Comparison of ENCODE assay signal across 18 cellular contexts in the genomic region with DNA sequence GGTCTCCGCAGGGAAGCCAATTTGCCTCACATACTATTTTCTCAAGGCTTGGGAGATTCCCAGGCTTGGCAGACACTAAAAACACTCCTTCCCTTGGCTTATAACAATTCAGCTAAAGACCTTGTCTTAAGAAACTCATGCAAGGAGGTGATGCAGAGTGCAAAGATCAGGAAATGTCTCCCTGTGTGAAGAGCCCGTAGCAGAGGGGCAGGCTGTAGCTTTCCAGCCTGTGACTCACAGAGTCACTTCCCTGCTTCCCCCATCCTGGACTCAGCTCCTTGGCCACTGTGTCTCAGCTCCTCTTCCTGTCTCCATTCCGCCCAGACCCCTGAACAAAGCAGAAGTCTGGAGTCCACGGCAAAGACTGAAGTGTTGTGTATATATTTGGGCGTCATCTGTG. TPM values are rescaled to one million over a fixed set of nuclear protein-coding genes. Genes with fewer than 3 reads are reported as not detected.
DNase-seq lines count a peak whose midpoint lies in the region; ATAC-seq, FAIRE-seq and TF ChIP-seq lines count a peak whose summit lies in the region.
"Had no signal": no experiment of that assay in that cellular context is flagged by ENCODE, and none has a peak within 500 bp of the region (broad histone marks: within the 10 kb centered on the region; RNA-seq: fewer than 3 reads in every experiment).

No MANE protein-coding gene starts in this region.

- BruUV-seq in PC-9 (replicated peaks; lab: Mats Ljungman, UMichigan): no TSS peak

- peak; percentile 7 for FAIRE-seq in H1 (lab: Jason Lieb, UNC)

- H3K4me3 ChIP-seq in H1 (ENCODE audit: extremely low read depth in 1 of 4, insufficient read depth in 2 of 4, low read depth in 3 of 4, low read length in 4 of 4): no peak overlapping the region
- no peak overlapping the region for H3K4me3 ChIP-seq in right lobe of liver
- no peak overlapping the region for H3K4me3 ChIP-seq in upper lobe of left lung
- no peak overlapping the region for H3K4me3 ChIP-seq in SK-N-SH (ENCODE audit: low read depth in 2 of 2, low read length in 1 of 2)
- no peak overlapping the region for H3K4me3 ChIP-seq in PC-9
- H3K4me3 ChIP-seq: esophagus squamous epithelium had no signal

- H4K20me1 ChIP-seq in H1 (replicated peaks in 1 of 2; ENCODE audit: control insufficient read depth in 1 of 2, insufficient read depth in 2 of 2, low read length in 2 of 2) (no peaks in the 10 kb centered on the region), SK-N-SH (ENCODE audit: insufficient read depth) (no peaks in the 10 kb centered on the region), PC-9 (ENCODE audit: insufficient read depth) (no peaks in the 10 kb centered on the region)

- no peak overlapping the region for H4K91ac ChIP-seq in H1 (replicated peaks; ENCODE audit: insufficient read length, low read length)

- H3K27ac ChIP-seq in H1 (ENCODE audit: low read depth, low read length) (no peak overlapping the region), right lobe of liver (no peak overlapping the region), upper lobe of left lung (peak overlapping the region; percentile 30 to 78 (median 57)), SK-N-SH (ENCODE audit: low read depth in 2 of 2, low read length in 1 of 2) (no peak overlapping the region), PC-9 (no peak overlapping the region)

- H3K4me1 ChIP-seq in H1 (replicated peaks in 1 of 4; ENCODE audit: control insufficient read depth in 3 of 4, insufficient read depth in 4 of 4, low read length in 3 of 4) (no peaks in the 10 kb centered on the region), right lobe of liver (no peaks in the 10 kb centered on the region), upper lobe of left lung (peaks cover 0 to 3% (median 1%) of the 10 kb centered on the region in 4 donors), SK-N-SH (ENCODE audit: control insufficient read depth in 1 of 2, insufficient read depth in 2 of 2, low read depth in 1 of 2, low read length in 1 of 2) (peaks cover 0 to 8% of the 10 kb centered on the region in 2 experiments; a peak in 1 of 4 replicates), PC-9 (replicated peaks; ENCODE audit: insufficient read depth) (no peaks in the 10 kb centered on the region)
- H3K4me1 ChIP-seq: esophagus squamous epithelium had no signal

- WGBS in H1 (ENCODE audit: extremely low coverage in 1 of 2, insufficient coverage in 1 of 2, insufficient read length in 1 of 2, insufficient replicate concordance in 2 of 2, low coverage in 1 of 2, low lambda C conversion rate in 2 of 2, missing lambda C conversion rate in 1 of 2), 2 experiments: 92% methylated on average over 5 of the region's 5 CpGs; no CpG with 5 or more reads in 1 of the 2 experiments
- WGBS in right lobe of liver (ENCODE audit: insufficient coverage, low coverage, low lambda C conversion rate, missing lambda C conversion rate): 35% methylated on average over 5 of the region's 5 CpGs
- WGBS in upper lobe of left lung, 2 donors: 54 to 56% methylated on average over 5 of the region's 5 CpGs
- 37% methylated on average over 5 of the region's 5 CpGs for WGBS in SK-N-SH (ENCODE audit: low lambda C conversion rate)

- no peak overlapping the region for H2BK20ac ChIP-seq in H1 (ENCODE audit: low read length)

- TF ChIP-seq EP300 in H1 (IDR thresholded peaks at IDR 0.05; ENCODE audit: borderline replicate concordance in 1 of 2, low read depth in 2 of 2, low read length in 2 of 2) (no peak), upper lobe of left lung (IDR thresholded peaks at IDR 0.05) (no peak), SK-N-SH (IDR thresholded peaks at IDR 0.05; ENCODE audit: borderline replicate concordance in 1 of 2, low read depth in 1 of 2, low read length in 1 of 2) (no peak)

- no peaks in the 10 kb centered on the region for H3K36me3 ChIP-seq in H1 (ENCODE audit: control insufficient read depth in 2 of 4, insufficient read depth in 4 of 4, low read length in 3 of 4)
- no peaks in the 10 kb centered on the region for H3K36me3 ChIP-seq in right lobe of liver
- H3K36me3 ChIP-seq in upper lobe of left lung: no peaks in the 10 kb centered on the region
- H3K36me3 ChIP-seq in SK-N-SH (replicated peaks in 1 of 2; ENCODE audit: control insufficient read depth in 1 of 2, insufficient read depth in 2 of 2, low read length in 1 of 2): no peaks in the 10 kb centered on the region
- no peaks in the 10 kb centered on the region for H3K36me3 ChIP-seq in PC-9 (ENCODE audit: low read depth)
- H3K36me3 ChIP-seq: esophagus squamous epithelium had no signal

- POLR2A ChIA-PET in H1 (lab: Charles Lee; ENCODE audit: partially characterized antibody): interaction anchor here (1.0 kb wide), 1 partner anchor 10 kb away, joined by 5 read pairs; no protein-coding TSS in a partner anchor
- POLR2A ChIA-PET in HEK293T (lab: Yijun Ruan, JAX): no interaction called here
- POLR2A ChIA-PET in SK-N-SH (lab: Yijun Ruan, JAX): no interaction called here
- POLR2A ChIA-PET in PC-9 (lab: Charles Lee; ENCODE audit: unreplicated experiment): no interaction called here

- no peak overlapping the region for H2AK5ac ChIP-seq in H1 (ENCODE audit: low read depth, low read length)

- TF ChIP-seq CTCF in H1 (IDR thresholded peaks at IDR 0.05; ENCODE audit: control extremely low read depth in 1 of 3, insufficient read depth in 1 of 3, low read depth in 1 of 3, low read length in 3 of 3) (no peak), right lobe of liver (IDR thresholded peaks at IDR 0.05) (no peak), upper lobe of left lung (IDR thresholded peaks at IDR 0.05) (no peak), SK-N-SH (IDR thresholded peaks at IDR 0.05) (no peak), PC-9 (conservative IDR thresholded peaks at IDR 0.05) (no peak)

- H3K79me1 ChIP-seq in H1 (ENCODE audit: low read depth, low read length): no peaks in the 10 kb centered on the region

- H2BK12ac ChIP-seq in H1 (ENCODE audit: low read depth, low read length): no peak overlapping the region

- no peak overlapping the region for H3K4ac ChIP-seq in H1 (replicated peaks; ENCODE audit: insufficient read length, low read depth, low read length)

- H4K8ac ChIP-seq in H1 (ENCODE audit: extremely low read depth, insufficient read depth, low read length): no peak overlapping the region

- no peak overlapping the region for H2BK120ac ChIP-seq in H1 (replicated peaks; ENCODE audit: low read depth, low read length)

- no peak overlapping the region for H3K23ac ChIP-seq in H1 (ENCODE audit: insufficient read length)

- CTCF ChIA-PET in H1 (lab: Charles Lee; ENCODE audit: partially characterized antibody) (interaction anchor here (1.5 to 2.4 kb wide), 2 partner anchors 61 to 98 kb away, joined by 7 to 8 read pairs; no protein-coding TSS in a partner anchor), HEK293T (lab: Yijun Ruan, JAX) (interaction anchor here (0.9 kb wide), 1 partner anchor 98 kb away, joined by 3 read pairs; no protein-coding TSS in a partner anchor), SK-N-SH (lab: Yijun Ruan, JAX) (no interaction called here), PC-9 (lab: Charles Lee) (no interaction called here)

- H3K9me3 ChIP-seq in H1 (ENCODE audit: insufficient read depth in 2 of 2, low read depth in 1 of 2, low read length in 1 of 2) (no peaks in the 10 kb centered on the region), right lobe of liver (no peaks in the 10 kb centered on the region), upper lobe of left lung (no peaks in the 10 kb centered on the region), SK-N-SH (no peaks in the 10 kb centered on the region), PC-9 (ENCODE audit: insufficient read depth, low read depth) (no peaks in the 10 kb centered on the region)
- H3K9me3 ChIP-seq: esophagus squamous epithelium had no signal

- DNase-seq in M059J (ENCODE audit: low read depth) (peak; percentile 56), H1 (ENCODE audit: low read depth in 1 of 2, low spot score in 2 of 2) (no peak), right lobe of liver (peak in 1 of 3 donors; percentile 29), upper lobe of left lung (peak in 1 of 2 donors; percentile 24), HEK293T (ENCODE audit: extremely low spot score) (no peak), SK-N-SH (no peak), PC-9 (no peak)
- DNase-seq: activated T-cell treated with anti-CD3 and anti-CD28 coated beads, Interleukin-2, amount 50 U/mL, for 48 hours; CD4-positive, CD25-positive, alpha-beta regulatory T cell; DMS79 treated with DMSO at 0.1 percent for 48 hours; esophagus squamous epithelium; H9; MV-4-11; NCI-H2227 treated with DMSO at 0.1 percent for 48 hours; SIG-M5; stimulated activated CD4-positive, alpha-beta T cell treated with anti-CD3 and anti-CD28 coated beads, Interleukin-12 subunit alpha, Interleukin-12 subunit beta, amount 100 ng/mL, for 4 hours; stimulated activated naive CD8-positive, alpha-beta T cell treated with anti-CD3 and anti-CD28 coated beads, Interleukin-15, amount 100 ng/mL, for 72 hours; T1000 had no signal

- no peak overlapping the region for H3K9ac ChIP-seq in H1 (replicated peaks in 1 of 4; ENCODE audit: extremely low read depth in 1 of 4, low read depth in 3 of 4, low read length in 3 of 4)
- H3K9ac ChIP-seq in SK-N-SH: no peak overlapping the region

- intact Hi-C loops in right lobe of liver (cut with DNase I): no loop called here
- intact Hi-C loops in PC-9 (cut with micrococcal nuclease; ENCODE audit: unreplicated experiment): no loop called here

- TF ChIP-seq POLR2A in H1 (IDR thresholded peaks at IDR 0.05; ENCODE audit: control extremely low read depth in 1 of 2, low read depth in 2 of 2, low read length in 2 of 2) (no peak), right lobe of liver (IDR thresholded peaks at IDR 0.05) (no peak), upper lobe of left lung (IDR thresholded peaks at IDR 0.05) (no peak)

- peak; percentile 76 to 96 (median 86) for ATAC-seq in right lobe of liver
- ATAC-seq in upper lobe of left lung (ENCODE audit: low FRiP score in 2 of 2): peak in 1 of 2 donors; percentile 73
- ATAC-seq: stimulated activated naive CD8-positive, alpha-beta T cell treated with anti-CD3 and anti-CD28 coated beads, Interleukin-15, amount 100 ng/mL, for 72 hours had no signal

- no peak overlapping the region for H2BK5ac ChIP-seq in H1 (ENCODE audit: low read depth, low read length)

- H3K27me3 ChIP-seq in H1 (replicated peaks in 1 of 4; ENCODE audit: control insufficient read depth in 3 of 4, extremely low read depth in 1 of 4, insufficient read depth in 3 of 4, low read length in 3 of 4): no peaks in the 10 kb centered on the region
- no peaks in the 10 kb centered on the region for H3K27me3 ChIP-seq in right lobe of liver
- H3K27me3 ChIP-seq in upper lobe of left lung: no peaks in the 10 kb centered on the region
- H3K27me3 ChIP-seq in SK-N-SH (ENCODE audit: insufficient read depth): no peaks in the 10 kb centered on the region
- no peaks in the 10 kb centered on the region for H3K27me3 ChIP-seq in PC-9 (ENCODE audit: insufficient read depth, low read depth)

- no peaks in the 10 kb centered on the region for H3K23me2 ChIP-seq in H1 (ENCODE audit: low read depth, low read length)

- no peak overlapping the region for H4K5ac ChIP-seq in H1 (ENCODE audit: insufficient read length, low read depth, low read length)

- no peak for TF ChIP-seq RAD21 in H1 (IDR thresholded peaks at IDR 0.05 in 1 of 2, conservative IDR thresholded peaks at IDR 0.05 in 1 of 2; ENCODE audit: low read depth in 2 of 2, low read length in 2 of 2)
- TF ChIP-seq RAD21 in SK-N-SH (IDR thresholded peaks at IDR 0.05; ENCODE audit: low read length): no peak

- no peak overlapping the region for H3K14ac ChIP-seq in H1 (ENCODE audit: insufficient read length)

- H3K4me2 ChIP-seq in H1 (ENCODE audit: insufficient read depth in 1 of 2, low read depth in 2 of 2, low read length in 2 of 2) (no peak overlapping the region), SK-N-SH (no peak overlapping the region), PC-9 (no peak overlapping the region)

- H3K9me2 ChIP-seq in SK-N-SH: no peaks in the 10 kb centered on the region
- no peaks in the 10 kb centered on the region for H3K9me2 ChIP-seq in PC-9 (ENCODE audit: insufficient read depth)

- H2BK15ac ChIP-seq in H1 (ENCODE audit: low read length): no peak overlapping the region

- H3K79me2 ChIP-seq in H1 (ENCODE audit: control insufficient read depth in 1 of 2, insufficient read depth in 2 of 2, low read length in 2 of 2): no peaks in the 10 kb centered on the region
- H3K79me2 ChIP-seq in SK-N-SH (ENCODE audit: insufficient read depth): no peaks in the 10 kb centered on the region
- H3K79me2 ChIP-seq in PC-9 (ENCODE audit: low read depth): no peaks in the 10 kb centered on the region

- no peak overlapping the region for H3K18ac ChIP-seq in H1 (ENCODE audit: extremely low read depth, low read length)

- no peak overlapping the region for H3K56ac ChIP-seq in H1 (replicated peaks; ENCODE audit: insufficient read length, low read depth, low read length)

- H2AFZ ChIP-seq in H1 (ENCODE audit: low read length): no peak overlapping the region
- H2AFZ ChIP-seq in SK-N-SH (ENCODE audit: low read depth): no peak overlapping the region; the same call in 1 of the 2 replicates
- H2AFZ ChIP-seq in PC-9: no peak overlapping the region

- H3F3A ChIP-seq in SK-N-SH (replicated peaks; ENCODE audit: insufficient read depth) (no peaks in the 10 kb centered on the region), PC-9 (ENCODE audit: insufficient read depth, low read depth) (no peaks in the 10 kb centered on the region)

RNA-seq across cellular contexts. Expression of gene KDR, which starts 56.1 kb away (rescaled TPM):
- 0.27 and 0.42 TPM in 2 replicates for total RNA-seq in M059J (2014; rRNA removed; shearing (Covaris generic))
- total RNA-seq in H1 (2021; fragmentation: NEBNext Ultra II Directional; extraction: Animal tissue kit (Norgen Biotek cat#: 25700)): 98.1 and 106 TPM in 2 replicates
- polyA plus RNA-seq in H1 (2011; rRNA removed) (29.1 and 69.3 TPM in 2 replicates), SK-N-SH (2012; rRNA removed) (0.02 TPM in 1 of 2 replicates, not detected in the other)
- 48.9 TPM for polyA plus RNA-seq in H1 (2011; cell fraction: cytosol; rRNA removed)
- polyA plus RNA-seq in H1 (2011; cell fraction: nucleus; rRNA removed): 50.2 TPM
- polyA plus RNA-seq in H1 (2012, experiment 1 of 2): 94.9 to 122 TPM (median 103 TPM) in 4 replicates
- 6.2 TPM for polyA plus RNA-seq in H1 (2012, experiment 2 of 2)
- 212 TPM for polyA plus RNA-seq in H1 (2013, experiment 1 of 2)
- 178 TPM for polyA plus RNA-seq in H1 (2013, experiment 2 of 2)
- 140 and 291 TPM in 2 replicates for polyA minus RNA-seq in H1 (2011; rRNA and poly(A)+ RNA removed)
- 70.8 TPM for polyA minus RNA-seq in H1 (2011; cell fraction: cytosol; rRNA and poly(A)+ RNA removed)
- polyA minus RNA-seq in H1 (2011; cell fraction: nucleus; rRNA and poly(A)+ RNA removed): 87.0 TPM
- total RNA-seq in right lobe of liver (10 to 100 TPM in 4 of 6 experiments, 1 to 10 TPM in 2; 7.9 to 22.4 (median 11.7) TPM), upper lobe of left lung (10 to 100 TPM; 22.0 to 53.1 (median 35.7) TPM), PC-9 (2021) (0.09 and 0.20 TPM in 2 replicates)
- under 0.01 and 0.01 TPM in 2 replicates for polyA plus RNA-seq in SK-N-SH (2012; cell fraction: cytosol; rRNA removed)
- not detected in 2 replicates for polyA plus RNA-seq in SK-N-SH (2012; cell fraction: nucleus; rRNA removed)
- total RNA-seq: CD4-positive, CD25-positive, alpha-beta regulatory T cell had no signal
- polyA plus RNA-seq: CD4-positive, CD25-positive, alpha-beta regulatory T cell had no signal

Comparison
In these comparisons a context has a peak if more than half of its experiments do, and no peak if none do; other contexts are left out.
1. H3K27ac ChIP-seq: peak in upper lobe of left lung (4 of 4); none in H1 (single experiment), right lobe of liver (0 of 3), SK-N-SH (0 of 2) and PC-9 (single experiment).
2. CTCF ChIA-PET loops: an anchor here in H1 (1.5 to 2.4 kb wide) and HEK293T (0.9 kb wide); none called in SK-N-SH and PC-9.